9 cellular contexts compared by ENCODE assay signal in the genomic region with DNA sequence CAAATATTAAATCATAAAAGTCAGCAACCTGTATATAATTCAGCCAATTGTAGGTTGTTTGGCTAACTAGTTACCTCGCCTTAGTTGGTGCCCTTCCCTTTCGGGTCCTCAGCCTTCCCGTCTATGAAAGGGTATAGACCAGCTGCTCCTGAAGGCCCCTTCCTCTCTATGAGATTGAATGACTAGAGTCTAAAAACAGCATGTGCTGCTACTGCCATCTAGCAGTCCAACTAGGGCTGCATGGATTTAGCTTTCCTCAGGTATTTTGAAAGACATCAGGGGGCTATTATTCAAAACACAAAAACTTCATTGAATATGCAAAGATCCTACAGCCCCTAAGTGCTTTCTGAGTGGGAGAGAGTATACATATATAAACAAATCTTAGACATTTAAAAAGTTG. TPM values are rescaled to one million over a fixed set of nuclear protein-coding genes. Genes with fewer than 3 reads are reported as not detected.
DNase-seq lines count a peak whose midpoint lies in the region; ATAC-seq, FAIRE-seq and TF ChIP-seq lines count a peak whose summit lies in the region.
"Had no signal": no experiment of that assay in that cellular context is flagged by ENCODE, and none has a peak within 500 bp of the region (broad histone marks: within the 10 kb centered on the region; RNA-seq: fewer than 3 reads in every experiment).

No MANE protein-coding gene starts in this region.

- no peaks in the 10 kb centered on the region for H3K36me3 ChIP-seq in A673 (ENCODE audit: insufficient read depth, low read length, poor library complexity, severe bottlenecking)
- H3K36me3 ChIP-seq in H7 (replicated peaks; ENCODE audit: control insufficient read depth, insufficient read depth, low read length): no peaks in the 10 kb centered on the region
- H3K36me3 ChIP-seq in endothelial cell of umbilical vein (ENCODE audit: control insufficient read depth in 2 of 2, extremely low read depth in 1 of 2, insufficient read depth in 2 of 2, low read length in 2 of 2): no peaks in the 10 kb centered on the region
- H3K36me3 ChIP-seq: neutrophil had no signal

- H3K79me2 ChIP-seq in endothelial cell of umbilical vein (ENCODE audit: control insufficient read depth, insufficient read depth, low read length): no peaks in the 10 kb centered on the region

- intact Hi-C loops in A673 (cut with micrococcal nuclease; ENCODE audit: unreplicated experiment) (loop anchor here (5.0 kb wide), 1 partner anchor 76 kb away; no protein-coding TSS in a partner anchor), endothelial cell of umbilical vein (cut with micrococcal nuclease) (loop anchor here (1.0 to 10.0 kb wide), 3 partner anchors 76 to 532 kb away; partner anchors contain the start of gene RFX4)

- TF ChIP-seq POLR2A in endothelial cell of umbilical vein (IDR thresholded peaks at IDR 0.05; ENCODE audit: low read depth, low read length): no peak

- H3K4me2 ChIP-seq in endothelial cell of umbilical vein (ENCODE audit: insufficient read depth, low read length): no peak overlapping the region

- H3K4me1 ChIP-seq in A673 (ENCODE audit: insufficient read depth, low read length, poor library complexity, severe bottlenecking) (peaks cover 7% of the 10 kb centered on the region), endothelial cell of umbilical vein (ENCODE audit: control insufficient read depth, extremely low read depth, insufficient read depth, low read length) (peaks cover 13% of the 10 kb centered on the region)

- no peak overlapping the region for H3K9ac ChIP-seq in endothelial cell of umbilical vein (replicated peaks; ENCODE audit: extremely low read depth, insufficient read depth, low read length)

- FAIRE-seq in endothelial cell of umbilical vein (lab: Jason Lieb, UNC): no peak

- DNase-seq in A673 (ENCODE audit: low spot score) (peak; percentile 62), H7 (peak; percentile 78), NCI-H69 (lab: John Stamatoyannopoulos, UW) (peak; percentile 94), endothelial cell of umbilical vein (ENCODE audit: low read depth, low spot score) (peak; percentile 60)
- DNase-seq in stimulated activated CD8-positive, alpha-beta memory T cell treated with anti-CD3 and anti-CD28 coated beads, Interleukin-4, amount 100 ng/mL, for 48 hours: no peak
- no peak for DNase-seq in activated effector memory CD4-positive, alpha-beta T cell treated with anti-CD3 and anti-CD28 coated beads, Interleukin-2, amount 50 U/mL, for 16 hours

- CTCF ChIA-PET in A673 (lab: Charles Lee): interaction anchor here (0.5 to 2.2 kb wide), 8 partner anchors 37 to 607 kb away, joined by 3 to 14 read pairs (median 4); partner anchors contain the start of genes POLR3B and TMEM263
- CTCF ChIA-PET in endothelial cell of umbilical vein (lab: Charles Lee): interaction anchor here (0.6 to 3.9 kb wide), 25 partner anchors 9 to 695 kb away, joined by 3 to 111 read pairs (median 4); partner anchors contain the start of genes POLR3B and TMEM263

- no TSS peak for BruUV-seq in A673 (replicated peaks; lab: Mats Ljungman, UMichigan)
- BruUV-seq in endothelial cell of umbilical vein (replicated peaks; lab: Mats Ljungman, UMichigan): no TSS peak

- H3K9me1 ChIP-seq in endothelial cell of umbilical vein (replicated peaks; ENCODE audit: control insufficient read depth, extremely low read depth, insufficient read depth, low read length): no peaks in the 10 kb centered on the region

- dilution Hi-C loops in endothelial cell of umbilical vein (cut with MboI; ENCODE audit: extremely low pct_ligation_motif_present, low sequenced_read_pairs): no loop called here

- POLR2A ChIA-PET in A673 (lab: Charles Lee; ENCODE audit: low non-redundant PET) (no interaction called here), endothelial cell of umbilical vein (lab: Charles Lee) (no interaction called here)

- ATAC-seq in HG03108 (IDR thresholded peaks at IDR 0.05; ENCODE audit: unreplicated experiment): no peak
- ATAC-seq in HG02798 (IDR thresholded peaks at IDR 0.05; ENCODE audit: poor library complexity, unreplicated experiment): no peak

- H3K4me3 ChIP-seq in A673 (ENCODE audit: low read depth, low read length, poor library complexity, severe bottlenecking) (no peak overlapping the region), H7 (ENCODE audit: insufficient read depth, low read depth, low read length) (no peak overlapping the region), endothelial cell of umbilical vein (replicated peaks in 1 of 3; ENCODE audit: insufficient read depth in 1 of 3, low read depth in 1 of 3, low read length in 3 of 3) (no peak overlapping the region)

- H3K9me3 ChIP-seq in A673 (ENCODE audit: low read depth, low read length, poor library complexity, severe bottlenecking) (no peaks in the 10 kb centered on the region), endothelial cell of umbilical vein (replicated peaks; ENCODE audit: control insufficient read depth, insufficient read depth, low read length) (no peaks in the 10 kb centered on the region)
- H3K9me3 ChIP-seq: neutrophil had no signal

- no peaks in the 10 kb centered on the region for H4K20me1 ChIP-seq in endothelial cell of umbilical vein (replicated peaks; ENCODE audit: control insufficient read depth, extremely low read depth, insufficient read depth, low read length)

- H2AFZ ChIP-seq in endothelial cell of umbilical vein (ENCODE audit: low read depth, low read length): no peak overlapping the region

- H3K27me3 ChIP-seq in A673 (replicated peaks; ENCODE audit: insufficient read depth, low read depth, low read length, poor library complexity) (no peaks in the 10 kb centered on the region), H7 (ENCODE audit: control insufficient read depth, insufficient read depth, low read length) (no peaks in the 10 kb centered on the region), endothelial cell of umbilical vein (ENCODE audit: control insufficient read depth in 2 of 2, insufficient read depth in 2 of 2, low read length in 2 of 2) (peaks cover 8 to 10% of the 10 kb centered on the region in 2 experiments)

- H3K27ac ChIP-seq in A673 (ENCODE audit: low read depth, low read length, poor library complexity, severe bottlenecking): no peak overlapping the region
- no peak overlapping the region for H3K27ac ChIP-seq in endothelial cell of umbilical vein (ENCODE audit: insufficient read depth, low read depth, low read length)
- H3K27ac ChIP-seq: neutrophil had no signal

- TF ChIP-seq CTCF in A673 (conservative IDR thresholded peaks at IDR 0.05; ENCODE audit: low read depth, low read length) (peak; percentile 79), endothelial cell of umbilical vein (IDR thresholded peaks at IDR 0.05; ENCODE audit: extremely low read depth in 1 of 2, insufficient read depth in 1 of 2, low read depth in 1 of 2, low read length in 2 of 2) (peak; percentile 28 to 55)

TF ChIP-seq in endothelial cell of umbilical vein, 7 proteins besides CTCF, POLR2A, EP300 and RAD21:
- TF ChIP-seq MAX (IDR thresholded peaks at IDR 0.05; ENCODE audit: insufficient read depth, insufficient read length) (no peak), MYC (IDR thresholded peaks at IDR 0.05; ENCODE audit: low read depth, low read length) (no peak), EZH2 (IDR thresholded peaks at IDR 0.05; ENCODE audit: borderline replicate concordance, low read depth, low read length, severe bottlenecking) (no peak), POLR2AphosphoS5 (IDR thresholded peaks at IDR 0.05; ENCODE audit: insufficient read depth, low read depth, low read length) (no peak), GATA2 (IDR thresholded peaks at IDR 0.05; ENCODE audit: insufficient read depth, insufficient read length, low read depth, low read length) (no peak)

RNA-seq across cellular contexts. Expression of gene TMEM263, which starts 37.0 kb away (rescaled TPM):
- total RNA-seq in A673 (2021) (32.3 and 36.9 TPM in 2 replicates), endothelial cell of umbilical vein (68.8 and 72.5 TPM in 2 replicates)
- total RNA-seq in H7 (2014; rRNA removed; shearing (Covaris generic)): 19.0 and 23.7 TPM in 2 replicates
- polyA plus RNA-seq in endothelial cell of umbilical vein: 15.7 and 22.5 TPM in 2 replicates
- polyA plus RNA-seq in endothelial cell of umbilical vein (2011; cell fraction: cytosol; rRNA removed): 23.6 and 26.5 TPM in 2 replicates
- polyA plus RNA-seq in endothelial cell of umbilical vein (2011; cell fraction: nucleus; rRNA removed): 41.3 and 45.2 TPM in 2 replicates
- polyA plus RNA-seq in endothelial cell of umbilical vein (2012): 54.3 and 64.4 TPM in 2 replicates
- polyA minus RNA-seq in endothelial cell of umbilical vein: 68.1 and 74.1 TPM in 2 replicates
- 28.9 TPM for polyA minus RNA-seq in endothelial cell of umbilical vein (2011; cell fraction: cytosol; rRNA and poly(A)+ RNA removed)
- 47.7 and 51.8 TPM in 2 replicates for polyA minus RNA-seq in endothelial cell of umbilical vein (2011; cell fraction: nucleus; rRNA and poly(A)+ RNA removed)

Comparison
In these comparisons a context has a peak if more than half of its experiments do, and no peak if none do; other contexts are left out.
1. DNase-seq: peak in A673 (single experiment), H7 (single experiment), NCI-H69 (single experiment) and endothelial cell of umbilical vein (single experiment); none in stimulated activated CD8-positive, alpha-beta memory T cell treated with anti-CD3 and anti-CD28 coated beads, Interleukin-4, amount 100 ng/mL, for 48 hours (single experiment) and activated effector memory CD4-positive, alpha-beta T cell treated with anti-CD3 and anti-CD28 coated beads, Interleukin-2, amount 50 U/mL, for 16 hours (single experiment).